Comparison of ENCODE assay signal across 19 cellular contexts in genomic region chr22:37448521-37449150, GRCh38.
DNase-seq lines count a peak whose midpoint lies in the region; ATAC-seq and TF ChIP-seq lines count a peak whose summit lies in the region.
"Had no signal": no experiment of that assay in that cellular context is flagged by ENCODE, and none has a peak within 500 bp of the region (broad histone marks: within the 10 kb centered on the region; RNA-seq: fewer than 3 reads in every experiment).

No MANE protein-coding gene starts in this region.

- H3K9me3 Mint-ChIP-seq in stimulated activated effector memory CD8-positive, alpha-beta T cell treated with anti-CD3 and anti-CD28 coated beads, Interleukin-12 subunit alpha, Interleukin-12 subunit beta, amount 100 ng/mL, for 72 hours: no peaks in the 10 kb centered on the region
- H3K9me3 Mint-ChIP-seq in stimulated activated naive CD8-positive, alpha-beta T cell treated with anti-CD3 and anti-CD28 coated beads, Interleukin-15, amount 100 ng/mL, for 72 hours: no peaks in the 10 kb centered on the region
- H3K9me3 Mint-ChIP-seq: activated CD4-positive, alpha-beta memory T cell treated with anti-CD3 and anti-CD28 coated beads for 36 hours; activated naive CD8-positive, alpha-beta T cell treated with anti-CD3 and anti-CD28 coated beads, Interleukin-2, amount 50 U/mL, for 24 hours had no signal

- H3K27ac ChIP-seq in coronary artery: no peak overlapping the region
- H3K27ac ChIP-seq: esophagus squamous epithelium had no signal

- H3K27ac Mint-ChIP-seq in stimulated activated effector memory CD8-positive, alpha-beta T cell treated with anti-CD3 and anti-CD28 coated beads, Interleukin-12 subunit alpha, Interleukin-12 subunit beta, amount 100 ng/mL, for 72 hours: peak overlapping the region; percentile 17
- H3K27ac Mint-ChIP-seq in stimulated activated naive CD8-positive, alpha-beta T cell treated with anti-CD3 and anti-CD28 coated beads, Interleukin-15, amount 100 ng/mL, for 72 hours: peak overlapping the region in 1 of 2 donors; percentile 90
- H3K27ac Mint-ChIP-seq: activated CD4-positive, alpha-beta memory T cell treated with anti-CD3 and anti-CD28 coated beads for 36 hours; activated naive CD8-positive, alpha-beta T cell treated with anti-CD3 and anti-CD28 coated beads, Interleukin-2, amount 50 U/mL, for 24 hours; B cell had no signal

- H3K36me3 Mint-ChIP-seq in stimulated activated effector memory CD8-positive, alpha-beta T cell treated with anti-CD3 and anti-CD28 coated beads, Interleukin-12 subunit alpha, Interleukin-12 subunit beta, amount 100 ng/mL, for 72 hours: no peaks in the 10 kb centered on the region
- H3K36me3 Mint-ChIP-seq: activated CD4-positive, alpha-beta memory T cell treated with anti-CD3 and anti-CD28 coated beads for 36 hours had no signal

- DNase-seq in NCI-H1436 (lab: John Stamatoyannopoulos, UW) (peak; percentile 73), NCI-H1436 treated with DMSO at 0.1 percent for 48 hours (lab: John Stamatoyannopoulos, UW) (no peak), NCI-H2171 (lab: John Stamatoyannopoulos, UW) (peak; percentile 97), ecto neural progenitor cell (ENCODE audit: low spot score) (peak; percentile 39), coronary artery (ENCODE audit: low spot score) (no peak)
- no peak for DNase-seq in stimulated activated effector memory CD8-positive, alpha-beta T cell treated with anti-CD3 and anti-CD28 coated beads, Interleukin-12 subunit alpha, Interleukin-12 subunit beta, amount 100 ng/mL, for 72 hours (ENCODE audit: low spot score in 2 of 2)
- DNase-seq in stimulated activated naive CD8-positive, alpha-beta T cell treated with anti-CD3 and anti-CD28 coated beads, Interleukin-15, amount 100 ng/mL, for 72 hours: no peak
- DNase-seq: activated CD4-positive, alpha-beta memory T cell treated with anti-CD3 and anti-CD28 coated beads for 36 hours; activated naive CD8-positive, alpha-beta T cell treated with anti-CD3 and anti-CD28 coated beads, Interleukin-2, amount 50 U/mL, for 24 hours; effector memory CD4-positive, alpha-beta T cell; esophagus squamous epithelium; NCI-H2029 treated with DMSO at 0.1 percent for 48 hours; NCI-H510A treated with DMSO at 0.1 percent for 48 hours; nucleus accumbens; small intestine; stimulated activated naive CD4-positive, alpha-beta T cell had no signal

- peaks cover 6% of the 10 kb centered on the region for H3K4me1 Mint-ChIP-seq in stimulated activated effector memory CD8-positive, alpha-beta T cell treated with anti-CD3 and anti-CD28 coated beads, Interleukin-12 subunit alpha, Interleukin-12 subunit beta, amount 100 ng/mL, for 72 hours
- peaks cover 10% of the 10 kb centered on the region for H3K4me1 Mint-ChIP-seq in stimulated activated naive CD8-positive, alpha-beta T cell treated with anti-CD3 and anti-CD28 coated beads, Interleukin-15, amount 100 ng/mL, for 72 hours

- peaks cover 10% of the 10 kb centered on the region for H3K27me3 Mint-ChIP-seq in stimulated activated naive CD8-positive, alpha-beta T cell treated with anti-CD3 and anti-CD28 coated beads, Interleukin-15, amount 100 ng/mL, for 72 hours
- H3K27me3 Mint-ChIP-seq: activated CD4-positive, alpha-beta memory T cell treated with anti-CD3 and anti-CD28 coated beads for 36 hours; activated naive CD8-positive, alpha-beta T cell treated with anti-CD3 and anti-CD28 coated beads, Interleukin-2, amount 50 U/mL, for 24 hours had no signal

- no peak overlapping the region for H3K4me3 ChIP-seq in coronary artery
- H3K4me3 ChIP-seq: esophagus squamous epithelium, lung had no signal

- no peak overlapping the region for H3K4me3 Mint-ChIP-seq in stimulated activated effector memory CD8-positive, alpha-beta T cell treated with anti-CD3 and anti-CD28 coated beads, Interleukin-12 subunit alpha, Interleukin-12 subunit beta, amount 100 ng/mL, for 72 hours
- H3K4me3 Mint-ChIP-seq in stimulated activated naive CD8-positive, alpha-beta T cell treated with anti-CD3 and anti-CD28 coated beads, Interleukin-15, amount 100 ng/mL, for 72 hours: no peak overlapping the region
- H3K4me3 Mint-ChIP-seq: activated CD4-positive, alpha-beta memory T cell treated with anti-CD3 and anti-CD28 coated beads for 36 hours; activated naive CD8-positive, alpha-beta T cell treated with anti-CD3 and anti-CD28 coated beads, Interleukin-2, amount 50 U/mL, for 24 hours; B cell had no signal

- ATAC-seq in stimulated activated effector memory CD8-positive, alpha-beta T cell treated with anti-CD3 and anti-CD28 coated beads, Interleukin-12 subunit alpha, Interleukin-12 subunit beta, amount 100 ng/mL, for 72 hours: no peak
- ATAC-seq in stimulated activated naive CD8-positive, alpha-beta T cell treated with anti-CD3 and anti-CD28 coated beads, Interleukin-15, amount 100 ng/mL, for 72 hours: no peak
- no peak for ATAC-seq in GM21576 (IDR thresholded peaks at IDR 0.05; ENCODE audit: unreplicated experiment)
- ATAC-seq: activated naive CD8-positive, alpha-beta T cell treated with anti-CD3 and anti-CD28 coated beads, Interleukin-2, amount 50 U/mL, for 24 hours had no signal

- no peak for TF ChIP-seq CTCF in coronary artery (IDR thresholded peaks at IDR 0.05)

Comparison
In these comparisons a context has a peak if more than half of its experiments do, and no peak if none do; other contexts are left out.
1. DNase-seq: peak in NCI-H1436 (single experiment), NCI-H2171 (single experiment) and ecto neural progenitor cell (single experiment); none in NCI-H1436 treated with DMSO at 0.1 percent for 48 hours (single experiment), stimulated activated effector memory CD8-positive, alpha-beta T cell treated with anti-CD3 and anti-CD28 coated beads, Interleukin-12 subunit alpha, Interleukin-12 subunit beta, amount 100 ng/mL, for 72 hours (0 of 2), stimulated activated naive CD8-positive, alpha-beta T cell treated with anti-CD3 and anti-CD28 coated beads, Interleukin-15, amount 100 ng/mL, for 72 hours (0 of 2) and coronary artery (single experiment).